27 cellular contexts compared by ENCODE assay signal in genomic region chr5:87242242-87242641, GRCh38. TPM values are rescaled to one million over a fixed set of nuclear protein-coding genes. Genes with fewer than 3 reads are reported as not detected.
DNase-seq lines count a peak whose midpoint lies in the region; ATAC-seq, FAIRE-seq and TF ChIP-seq lines count a peak whose summit lies in the region.
"Had no signal": no experiment of that assay in that cellular context is flagged by ENCODE, and none has a peak within 500 bp of the region (broad histone marks: within the 10 kb centered on the region; RNA-seq: fewer than 3 reads in every experiment).

No MANE protein-coding gene starts in this region.

- H3K27ac Mint-ChIP-seq in GM23338 (no peak overlapping the region), astrocyte (ENCODE audit: unreplicated experiment) (peak overlapping the region; percentile 51)
- H3K27ac Mint-ChIP-seq: activated naive CD4-positive, alpha-beta T cell treated with anti-CD3 and anti-CD28 coated beads, Interleukin-2, amount 10 ng/mL, durations not matched to agents 7 days and 5 days; progenitor cell of endocrine pancreas; stimulated activated memory B cell treated with anti-CD40 and anti-IgM and Interleukin-4, amounts not matched to agents 10 μg/mL and 1 μg/mL and 100 μg/mL, for 72 hours; T-helper 1 cell treated with Interleukin-12 subunit alpha and Interleukin-12 subunit beta and Interleukin-4 antibody, amounts not matched to agents 30 μg/mL and 1 μg/mL, for 36 hours had no signal

- H3K79me2 ChIP-seq in GM23338 (replicated peaks; ENCODE audit: insufficient read depth), result no peaks in the 10 kb centered on the region
- H3K79me2 ChIP-seq in astrocyte (ENCODE audit: insufficient read depth, low read length), result no peaks in the 10 kb centered on the region
- no peaks in the 10 kb centered on the region for H3K79me2 ChIP-seq in osteoblast (ENCODE audit: insufficient read depth, low read length)

- H2AFZ ChIP-seq in GM23338 (peak overlapping the region; percentile 81; the same call in 1 of the 2 replicates), astrocyte (ENCODE audit: low read depth, low read length) (peak overlapping the region; percentile 16), osteoblast (ENCODE audit: low read length) (peak overlapping the region; percentile 68)

- ATAC-seq in GM23338, result no peak
- ATAC-seq: stimulated activated memory B cell treated with anti-CD40 and anti-IgM and Interleukin-4, amounts not matched to agents 10 μg/mL and 1 μg/mL and 100 μg/mL, for 72 hours had no signal

- no peaks in the 10 kb centered on the region for H3K4me1 Mint-ChIP-seq in GM23338
- peaks cover 13% of the 10 kb centered on the region for H3K4me1 Mint-ChIP-seq in astrocyte (ENCODE audit: low read depth, unreplicated experiment)
- H3K4me1 Mint-ChIP-seq: activated naive CD4-positive, alpha-beta T cell treated with anti-CD3 and anti-CD28 coated beads, Interleukin-2, amount 10 ng/mL, durations not matched to agents 7 days and 5 days; neural crest cell; stimulated activated memory B cell treated with anti-CD40 and anti-IgM and Interleukin-4, amounts not matched to agents 10 μg/mL and 1 μg/mL and 100 μg/mL, for 72 hours had no signal

- H3K9me3 Mint-ChIP-seq in GM23338 (no peaks in the 10 kb centered on the region), astrocyte (ENCODE audit: unreplicated experiment) (no peaks in the 10 kb centered on the region)
- H3K9me3 Mint-ChIP-seq: activated naive CD4-positive, alpha-beta T cell treated with anti-CD3 and anti-CD28 coated beads, Interleukin-2, amount 10 ng/mL, durations not matched to agents 7 days and 5 days; CD4-positive, alpha-beta memory T cell; neural crest cell; stimulated activated memory B cell treated with anti-CD40 and anti-IgM and Interleukin-4, amounts not matched to agents 10 μg/mL and 1 μg/mL and 100 μg/mL, for 72 hours; T-helper 1 cell treated with Interleukin-12 subunit alpha and Interleukin-12 subunit beta and Interleukin-4 antibody, amounts not matched to agents 30 μg/mL and 1 μg/mL, for 36 hours had no signal

- H3K36me3 ChIP-seq in GM23338 (ENCODE audit: insufficient read depth) (no peaks in the 10 kb centered on the region), astrocyte (ENCODE audit: insufficient read depth, low read length) (no peaks in the 10 kb centered on the region), osteoblast (ENCODE audit: insufficient read depth, low read length) (no peaks in the 10 kb centered on the region)
- H3K36me3 ChIP-seq: SJCRH30, vagina had no signal

- DNase-seq in GM12891 (ENCODE audit: insufficient read length, low spot score) (no peak), GM23338 (ENCODE audit: low spot score) (no peak), astrocyte (ENCODE audit: low read depth) (no peak), osteoblast (ENCODE audit: insufficient read length, low spot score, missing footprints) (no peak), NCI-H2029 (lab: John Stamatoyannopoulos, UW) (no peak), amniotic stem cell (lab: John Stamatoyannopoulos, UW) (no peak), SHP77 (lab: John Stamatoyannopoulos, UW) (no peak)
- DNase-seq: activated CD4-positive, alpha-beta T cell treated with anti-CD3 and anti-CD28 coated beads for 4 hours; activated naive CD4-positive, alpha-beta T cell treated with anti-CD3 and anti-CD28 coated beads, Interleukin-2, amount 10 ng/mL, durations not matched to agents 7 days and 5 days; activated T-cell treated with anti-CD3 and anti-CD28 coated beads, Interleukin-2, amount 50 U/mL, for 48 hours; anterior cingulate cortex; CD4-positive, alpha-beta memory T cell; central memory CD4-positive, alpha-beta T cell; DMS79; dorsolateral prefrontal cortex; foreskin fibroblast; NCI-H2081 treated with DMSO at 0.1 percent for 48 hours; NCI-H510A treated with DMSO at 0.1 percent for 48 hours; NK-92 treated with Interleukin-12 subunit alpha and Interleukin-12 subunit beta, amount 100 ng/mL, for 24 hours; SJCRH30; stimulated activated CD4-positive, alpha-beta T cell treated with anti-CD3 and anti-CD28 coated beads, Interleukin-2, amount 100 ng/mL, for 24 hours had no signal

- no peaks in the 10 kb centered on the region for H3K27me3 Mint-ChIP-seq in GM23338 (ENCODE audit: insufficient read depth, low read depth, poor library complexity)
- H3K27me3 Mint-ChIP-seq in astrocyte (ENCODE audit: low read depth, unreplicated experiment), result no peaks in the 10 kb centered on the region
- H3K27me3 Mint-ChIP-seq: CD4-positive, alpha-beta memory T cell; stimulated activated memory B cell treated with anti-CD40 and anti-IgM and Interleukin-4, amounts not matched to agents 10 μg/mL and 1 μg/mL and 100 μg/mL, for 72 hours had no signal

- no peak overlapping the region for H3K4me3 Mint-ChIP-seq in GM23338
- no peak overlapping the region for H3K4me3 Mint-ChIP-seq in astrocyte (ENCODE audit: unreplicated experiment)
- H3K4me3 Mint-ChIP-seq: activated naive CD4-positive, alpha-beta T cell treated with anti-CD3 and anti-CD28 coated beads, Interleukin-2, amount 10 ng/mL, durations not matched to agents 7 days and 5 days; CD4-positive, alpha-beta memory T cell; neural crest cell; stimulated activated memory B cell treated with anti-CD40 and anti-IgM and Interleukin-4, amounts not matched to agents 10 μg/mL and 1 μg/mL and 100 μg/mL, for 72 hours; T-helper 1 cell treated with Interleukin-12 subunit alpha and Interleukin-12 subunit beta and Interleukin-4 antibody, amounts not matched to agents 30 μg/mL and 1 μg/mL, for 36 hours had no signal

- no peaks in the 10 kb centered on the region for H3K9me3 ChIP-seq in astrocyte (ENCODE audit: insufficient read depth, low read depth, low read length)
- no peaks in the 10 kb centered on the region for H3K9me3 ChIP-seq in osteoblast (ENCODE audit: low read depth, low read length)
- H3K9me3 ChIP-seq: SJCRH30, vagina had no signal

- no peaks in the 10 kb centered on the region for H3F3A ChIP-seq in GM23338 (replicated peaks; ENCODE audit: low read depth)

- H3K27me3 ChIP-seq in GM23338 (ENCODE audit: insufficient read depth) (no peaks in the 10 kb centered on the region), astrocyte (ENCODE audit: insufficient read depth, low read length) (no peaks in the 10 kb centered on the region), osteoblast (ENCODE audit: insufficient read depth, low read length) (no peaks in the 10 kb centered on the region)
- H3K27me3 ChIP-seq: dorsolateral prefrontal cortex, SJCRH30, vagina had no signal

- no peaks in the 10 kb centered on the region for H4K20me1 ChIP-seq in GM23338 (replicated peaks; ENCODE audit: insufficient read depth)
- no peaks in the 10 kb centered on the region for H4K20me1 ChIP-seq in astrocyte (ENCODE audit: insufficient read depth, low read length)
- H4K20me1 ChIP-seq in osteoblast (ENCODE audit: insufficient read depth, low read length), result no peaks in the 10 kb centered on the region

- H3K27ac ChIP-seq in GM23338 (ENCODE audit: low read depth) (no peak overlapping the region), astrocyte (ENCODE audit: low read depth, low read length) (no peak overlapping the region), osteoblast (ENCODE audit: low read depth, low read length) (no peak overlapping the region)
- H3K27ac ChIP-seq: dorsolateral prefrontal cortex, SJCRH30, skin epidermis, vagina had no signal

- FAIRE-seq in GM12891 (lab: Jason Lieb, UNC), result peak; percentile 85
- FAIRE-seq in astrocyte (lab: Jason Lieb, UNC), result no peak

- H3K9ac ChIP-seq in astrocyte (ENCODE audit: low read length), result no peak overlapping the region

- H3K36me3 Mint-ChIP-seq in GM23338 (ENCODE audit: low read depth) (no peaks in the 10 kb centered on the region), astrocyte (ENCODE audit: low read depth, unreplicated experiment) (no peaks in the 10 kb centered on the region)
- H3K36me3 Mint-ChIP-seq: activated naive CD4-positive, alpha-beta T cell treated with anti-CD3 and anti-CD28 coated beads, Interleukin-2, amount 10 ng/mL, durations not matched to agents 7 days and 5 days; CD4-positive, alpha-beta memory T cell; stimulated activated memory B cell treated with anti-CD40 and anti-IgM and Interleukin-4, amounts not matched to agents 10 μg/mL and 1 μg/mL and 100 μg/mL, for 72 hours had no signal

- H3K4me2 ChIP-seq in GM23338 (no peak overlapping the region), astrocyte (ENCODE audit: low read length) (no peak overlapping the region), osteoblast (ENCODE audit: insufficient read depth, low read length) (no peak overlapping the region)

- no peaks in the 10 kb centered on the region for H3K9me2 ChIP-seq in GM23338 (ENCODE audit: insufficient read depth)

- no peaks in the 10 kb centered on the region for H3K4me1 ChIP-seq in GM23338 (ENCODE audit: insufficient read depth)
- H3K4me1 ChIP-seq in astrocyte (ENCODE audit: insufficient read depth, low read length), result no peaks in the 10 kb centered on the region
- H3K4me1 ChIP-seq in osteoblast (ENCODE audit: insufficient read depth, low read length), result peaks cover 5% of the 10 kb centered on the region
- H3K4me1 ChIP-seq: SJCRH30, vagina had no signal

- TF ChIP-seq CTCF in GM23338 (conservative IDR thresholded peaks at IDR 0.05; ENCODE audit: low read depth in 2 of 2) (no peak), astrocyte (IDR thresholded peaks at IDR 0.05; ENCODE audit: insufficient read depth, low read depth, low read length) (no peak), osteoblast (IDR thresholded peaks at IDR 0.05; ENCODE audit: extremely low read depth, low read depth, low read length) (no peak)

- H3K4me3 ChIP-seq in GM23338, result no peak overlapping the region
- no peak overlapping the region for H3K4me3 ChIP-seq in astrocyte (ENCODE audit: insufficient read depth, low read depth, low read length)
- H3K4me3 ChIP-seq in osteoblast (ENCODE audit: insufficient read depth, low read length), result no peak overlapping the region
- H3K4me3 ChIP-seq: dorsolateral prefrontal cortex, SJCRH30, skin epidermis, vagina had no signal

- TF ChIP-seq POLR2A in GM12891 (IDR thresholded peaks at IDR 0.05; ENCODE audit: low read depth, low read length), result no peak

TF ChIP-seq in GM12891, 5 proteins besides CTCF, POLR2A, EP300 and RAD21 (continues in another document):
- no peak for TF ChIP-seq SPI1 (IDR thresholded peaks at IDR 0.05; ENCODE audit: low read depth, low read length)
- TF ChIP-seq POU2F2 (IDR thresholded peaks at IDR 0.05; ENCODE audit: low read depth, low read length), result no peak
- no peak for TF ChIP-seq POLR2AphosphoS5 (IDR thresholded peaks at IDR 0.05; ENCODE audit: low read depth, low read length)
- TF ChIP-seq TAF1 (IDR thresholded peaks at IDR 0.05; ENCODE audit: low read depth, low read length), result no peak

TF ChIP-seq in GM23338, 12 proteins besides CTCF, POLR2A, EP300 and RAD21 (continues in another document):
- TF ChIP-seq CREB1 (CRISPR knock-in tag; IDR thresholded peaks at IDR 0.05; ENCODE audit: low read depth) (no peak), STAT1 (IDR thresholded peaks at IDR 0.05; ENCODE audit: unreplicated experiment) (no peak), ZNF114 (CRISPR knock-in tag; IDR thresholded peaks at IDR 0.05) (no peak), EZH2 (IDR thresholded peaks at IDR 0.05; ENCODE audit: low read depth, unreplicated experiment) (no peak), JUNB (IDR thresholded peaks at IDR 0.05; ENCODE audit: unreplicated experiment) (no peak)

RNA-seq across cellular contexts. Expression of gene RASA1, which starts 25.4 kb away (rescaled TPM):
- 24.1 TPM for polyA plus RNA-seq in GM12891 (2012; ENCODE audit: low read depth, missing spikeins)
- total RNA-seq in GM23338 (2014; rRNA removed; shearing (Covaris generic)), result 32.3 and 35.0 TPM in 2 replicates
- polyA plus RNA-seq in GM23338 (2016; fragmentation: Nextera tagmentation; extraction: Ambion mirVana), result 7.1 and 9.3 TPM in 2 replicates
- total RNA-seq in astrocyte (62.8 and 64.1 TPM in 2 replicates), osteoblast (42.4 and 43.8 TPM in 2 replicates)

Comparison
In these comparisons a context has a peak if more than half of its experiments do, and no peak if none do; other contexts are left out.
1. H2AFZ ChIP-seq: peak in every context shown above with its lines; median percentile 81 in GM23338; 68 in osteoblast; 16 in astrocyte.